Comparison of ENCODE assay signal across 12 cellular contexts in the genomic region with DNA sequence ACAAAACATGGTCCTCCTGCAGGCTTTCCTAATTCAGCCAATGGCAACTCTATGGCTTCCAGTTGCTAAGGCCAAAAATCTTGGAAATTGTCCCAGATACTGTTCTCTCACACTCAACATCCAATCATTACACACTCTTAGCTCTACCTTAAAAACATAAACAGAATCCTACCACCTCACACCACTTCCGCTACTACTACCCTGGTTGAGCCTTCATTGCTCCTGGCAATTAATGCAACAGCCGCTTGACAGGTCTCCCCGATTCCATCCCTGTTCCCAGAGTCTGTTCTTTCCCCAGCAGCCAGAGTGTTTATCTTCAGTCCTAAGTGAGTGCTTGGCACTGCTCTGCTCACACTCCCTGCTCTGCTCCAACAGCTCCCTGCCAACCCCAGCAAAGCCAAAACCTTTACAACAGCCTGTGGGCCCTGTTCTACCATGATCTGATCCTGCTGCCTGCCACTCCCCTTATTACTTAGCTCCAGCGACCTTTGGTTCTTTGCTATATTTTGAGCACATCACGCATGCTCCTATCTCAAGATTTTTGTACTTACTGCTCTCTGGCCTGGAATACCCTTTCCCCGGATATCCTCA.
DNase-seq lines count a peak whose midpoint lies in the region; ATAC-seq and TF ChIP-seq lines count a peak whose summit lies in the region.
"Had no signal": no experiment of that assay in that cellular context is flagged by ENCODE, and none has a peak within 500 bp of the region (broad histone marks: within the 10 kb centered on the region; RNA-seq: fewer than 3 reads in every experiment).

No MANE protein-coding gene starts in this region.

- H2AK5ac ChIP-seq in mesendoderm (ENCODE audit: low read length), result no peak overlapping the region

- H3K4me3 ChIP-seq in coronary artery (peak overlapping the region; percentile 43), mesendoderm (ENCODE audit: low read length) (no peak overlapping the region)
- H3K4me3 ChIP-seq: skin epidermis had no signal

- DNase-seq in Ammon's horn (ENCODE audit: low spot score), result peak; percentile 71
- DNase-seq in coronary artery (ENCODE audit: low spot score), result no peak
- DNase-seq in inferior parietal cortex (ENCODE audit: extremely low spot score), result peak; percentile 17
- DNase-seq in putamen (ENCODE audit: low spot score), result peak; percentile 17
- no peak for DNase-seq in natural killer cell
- no peak for DNase-seq in mesendoderm
- DNase-seq: SW 1271 had no signal

- 100% methylated on average over 1 of the region's 6 CpGs for WGBS in mesendoderm (ENCODE audit: extremely low coverage, insufficient coverage, low lambda C conversion rate)

- no peak overlapping the region for H2BK15ac ChIP-seq in mesendoderm (replicated peaks; ENCODE audit: low read depth)

- no peaks in the 10 kb centered on the region for H3K79me1 ChIP-seq in mesendoderm (ENCODE audit: low read length)

- H2BK5ac ChIP-seq in mesendoderm (ENCODE audit: low read length), result no peak overlapping the region

- H2BK120ac ChIP-seq in mesendoderm (ENCODE audit: low read depth, low read length), result no peak overlapping the region

- no peak for TF ChIP-seq CTCF in coronary artery (IDR thresholded peaks at IDR 0.05)
- TF ChIP-seq CTCF in natural killer cell (IDR thresholded peaks at IDR 0.05), result no peak

- no peaks in the 10 kb centered on the region for H3K27me3 Mint-ChIP-seq in natural killer cell (ENCODE audit: low read depth in 2 of 2)
- H3K27me3 Mint-ChIP-seq: type B pancreatic cell had no signal

- H3K79me2 ChIP-seq in mesendoderm (ENCODE audit: control insufficient read depth, insufficient read depth, low read length), result no peaks in the 10 kb centered on the region

- H3K18ac ChIP-seq in mesendoderm (ENCODE audit: low read length), result no peak overlapping the region

- no peak overlapping the region for H3K4me3 Mint-ChIP-seq in natural killer cell
- H3K4me3 Mint-ChIP-seq: nephron, type B pancreatic cell had no signal

- no peak overlapping the region for H4K8ac ChIP-seq in mesendoderm (ENCODE audit: low read depth, low read length)

- H4K5ac ChIP-seq in mesendoderm (ENCODE audit: low read length), result no peak overlapping the region

- H3K23ac ChIP-seq in mesendoderm (ENCODE audit: low read length), result no peak overlapping the region

- no peak overlapping the region for H3K9ac ChIP-seq in mesendoderm (ENCODE audit: low read length)

- ATAC-seq in HG03460 (IDR thresholded peaks at IDR 0.05; ENCODE audit: unreplicated experiment), result no peak
- ATAC-seq in natural killer cell, result no peak
- ATAC-seq in GM21367 (IDR thresholded peaks at IDR 0.05; ENCODE audit: unreplicated experiment), result no peak

- peaks cover 6% of the 10 kb centered on the region for H3K36me3 ChIP-seq in mesendoderm (ENCODE audit: control insufficient read depth, insufficient read depth, low read length)

- H3K4me1 ChIP-seq in mesendoderm (ENCODE audit: control insufficient read depth, low read depth, low read length), result no peaks in the 10 kb centered on the region

- H3K27ac ChIP-seq in coronary artery (peak overlapping the region; percentile 47 to 79), mesendoderm (ENCODE audit: low read depth, low read length) (no peak overlapping the region)

- H3K27me3 ChIP-seq in mesendoderm (ENCODE audit: insufficient read depth, low read length, poor library complexity), result no peaks in the 10 kb centered on the region

- intact Hi-C loops in natural killer cell (cut with micrococcal nuclease), result no loop called here

- H3K27ac Mint-ChIP-seq in natural killer cell, result no peak overlapping the region
- H3K27ac Mint-ChIP-seq: nephron, type B pancreatic cell had no signal

- peaks cover 0 to 6% of the 10 kb centered on the region in 2 donors for H3K4me1 Mint-ChIP-seq in natural killer cell
- H3K4me1 Mint-ChIP-seq: nephron had no signal

- no peak overlapping the region for H3K56ac ChIP-seq in mesendoderm (ENCODE audit: low read length)

- H3K4ac ChIP-seq in mesendoderm (ENCODE audit: low read depth, low read length), result no peak overlapping the region

- no peaks in the 10 kb centered on the region for H3K9me3 Mint-ChIP-seq in natural killer cell
- H3K9me3 Mint-ChIP-seq: nephron, type B pancreatic cell had no signal

- no peak overlapping the region for H3K4me2 ChIP-seq in mesendoderm (ENCODE audit: low read length)

- H3K36me3 Mint-ChIP-seq in natural killer cell, result peaks cover 7% of the 10 kb centered on the region

Comparison
In these comparisons a context has a peak if more than half of its experiments do, and no peak if none do; other contexts are left out.
1. DNase-seq: peak in Ammon's horn (single experiment), inferior parietal cortex (single experiment) and putamen (single experiment); none in coronary artery (single experiment), natural killer cell (single experiment) and mesendoderm (single experiment).